Comparison of ENCODE assay signal across 8 cellular contexts in genomic region chr7:100673942-100674431, GRCh38. TPM values are rescaled to one million over a fixed set of nuclear protein-coding genes. Genes with fewer than 3 reads are reported as not detected.
DNase-seq lines count a peak whose midpoint lies in the region; ATAC-seq and TF ChIP-seq lines count a peak whose summit lies in the region.

No MANE protein-coding gene starts in this region.

- H3K9me3 Mint-ChIP-seq in type B pancreatic cell: no peaks in the 10 kb centered on the region

- ATAC-seq in HG03432 (IDR thresholded peaks at IDR 0.05; ENCODE audit: unreplicated experiment) (peak; percentile 1), HG02884 (IDR thresholded peaks at IDR 0.05; ENCODE audit: unreplicated experiment) (no peak)

- H3K27me3 Mint-ChIP-seq in type B pancreatic cell: peaks cover 9% of the 10 kb centered on the region

- peaks cover 6% of the 10 kb centered on the region for H3K4me1 Mint-ChIP-seq in type B pancreatic cell (ENCODE audit: unreplicated experiment)

- no peak for TF ChIP-seq CTCF in GM10266 (IDR thresholded peaks at IDR 0.05; ENCODE audit: control insufficient read depth, insufficient read depth, low read depth, missing control alignments)
- TF ChIP-seq CTCF in WERI-Rb-1 (IDR thresholded peaks at IDR 0.05; ENCODE audit: low read depth, low read length): no peak
- TF ChIP-seq CTCF in type B pancreatic cell (conservative IDR thresholded peaks at IDR 0.05): no peak

- H3K4me1 ChIP-seq in effector memory CD4-positive, alpha-beta T cell (ENCODE audit: control insufficient read depth, insufficient read depth, low read length, poor library complexity, severe bottlenecking): peaks cover 7% of the 10 kb centered on the region
- peaks cover 34% of the 10 kb centered on the region for H3K4me1 ChIP-seq in mononuclear cell (ENCODE audit: insufficient read depth, low read length)

- peak overlapping the region; percentile 75 for H3K27ac Mint-ChIP-seq in type B pancreatic cell

- no peaks in the 10 kb centered on the region for H3K27me3 ChIP-seq in WERI-Rb-1 (ENCODE audit: insufficient read depth, low read depth, severe bottlenecking)
- H3K27me3 ChIP-seq in effector memory CD4-positive, alpha-beta T cell (replicated peaks; ENCODE audit: control insufficient read depth, insufficient read depth, low read length, poor library complexity, severe bottlenecking): no peaks in the 10 kb centered on the region
- no peaks in the 10 kb centered on the region for H3K27me3 ChIP-seq in mononuclear cell (ENCODE audit: insufficient read depth, low read length)

- peak overlapping the region; percentile 95 for H3K4me3 Mint-ChIP-seq in type B pancreatic cell

- DNase-seq in GM10266 (ENCODE audit: extremely low spot score) (peak; percentile 53), WERI-Rb-1 (no peak), type B pancreatic cell (ENCODE audit: extremely low spot score, unreplicated experiment) (no peak), ureter (ENCODE audit: low spot score) (no peak)
- DNase-seq in effector memory CD4-positive, alpha-beta T cell: peak in 2 of 3 donors; percentile 31

- peak overlapping the region; percentile 94 for H3K4me3 ChIP-seq in WERI-Rb-1 (ENCODE audit: low read depth, low read length)
- H3K4me3 ChIP-seq in effector memory CD4-positive, alpha-beta T cell (ENCODE audit: insufficient read depth, low read depth, low read length, poor library complexity, severe bottlenecking): peak overlapping the region; percentile 95
- H3K4me3 ChIP-seq in mononuclear cell (ENCODE audit: low read length): peak overlapping the region; percentile 95

- H3K27ac ChIP-seq in WERI-Rb-1: peak overlapping the region; percentile 97
- peak overlapping the region; percentile 86 for H3K27ac ChIP-seq in effector memory CD4-positive, alpha-beta T cell (ENCODE audit: insufficient read depth, low read length, poor library complexity, severe bottlenecking)

- H3K36me3 Mint-ChIP-seq in type B pancreatic cell: no peaks in the 10 kb centered on the region

- H3K9me3 ChIP-seq in WERI-Rb-1 (ENCODE audit: severe bottlenecking) (no peaks in the 10 kb centered on the region), mononuclear cell (ENCODE audit: low read depth, low read length) (no peaks in the 10 kb centered on the region)
- no peaks in the 10 kb centered on the region for H3K9me3 ChIP-seq in effector memory CD4-positive, alpha-beta T cell (ENCODE audit: control insufficient read depth, low read length)

- H3K36me3 ChIP-seq in WERI-Rb-1: peaks cover 25% of the 10 kb centered on the region
- peaks cover 25% of the 10 kb centered on the region for H3K36me3 ChIP-seq in effector memory CD4-positive, alpha-beta T cell (ENCODE audit: control insufficient read depth, insufficient read depth, low read length)

RNA-seq across cellular contexts. Expression of gene GNB2, which starts 0.4 kb away (rescaled TPM):
- total RNA-seq in mononuclear cell (82.2 TPM), type B pancreatic cell (ENCODE audit: low replicate concordance) (179 and 203 TPM in 2 replicates), ureter (225 TPM)

RNA-seq across cellular contexts. Expression of gene ACTL6B, which starts 17.7 kb away (rescaled TPM):
- total RNA-seq in mononuclear cell (not detected), type B pancreatic cell (ENCODE audit: low replicate concordance) (1.8 and 2.4 TPM in 2 replicates), ureter (not detected)

RNA-seq across cellular contexts. Expression of gene GIGYF1, which starts 20.1 kb away (rescaled TPM):
- 26.3 TPM for total RNA-seq in mononuclear cell
- total RNA-seq in type B pancreatic cell (ENCODE audit: low replicate concordance): 49.5 and 79.4 TPM in 2 replicates
- total RNA-seq in ureter: 44.9 TPM

RNA-seq across cellular contexts. Expression of gene POP7, which starts 31.9 kb away (rescaled TPM):
- 10.4 TPM for total RNA-seq in mononuclear cell
- 39.2 and 41.0 TPM in 2 replicates for total RNA-seq in type B pancreatic cell (ENCODE audit: low replicate concordance)
- 28.0 TPM for total RNA-seq in ureter

RNA-seq across cellular contexts. Expression of gene TFR2, which starts 32.6 kb away (rescaled TPM):
- total RNA-seq in mononuclear cell (0.31 TPM), type B pancreatic cell (ENCODE audit: low replicate concordance) (1.8 and 2.5 TPM in 2 replicates), ureter (2.2 TPM)

Comparison
In these comparisons a context has a peak if more than half of its experiments do, and no peak if none do; other contexts are left out.
1. DNase-seq: peak in GM10266 (single experiment) and effector memory CD4-positive, alpha-beta T cell (2 of 3); none in WERI-Rb-1 (single experiment), type B pancreatic cell (single experiment) and ureter (single experiment).
2. Peak in every context shown above with its lines, with median percentiles within 50 percentile points of each other: H3K4me3 ChIP-seq.